10 cellular contexts compared by ENCODE assay signal in genomic region chr2:119011162-119011909, GRCh38.
DNase-seq lines count a peak whose midpoint lies in the region; ATAC-seq and TF ChIP-seq lines count a peak whose summit lies in the region.
"Had no signal": no experiment of that assay in that cellular context is flagged by ENCODE, and none has a peak within 500 bp of the region (broad histone marks: within the 10 kb centered on the region; RNA-seq: fewer than 3 reads in every experiment).

No MANE protein-coding gene starts in this region.

- H3K9me3 ChIP-seq in Panc1 (ENCODE audit: control insufficient read depth, insufficient read depth, low read depth, low read length) (no peaks in the 10 kb centered on the region), fibroblast of lung (ENCODE audit: control insufficient read depth, insufficient read depth, low read depth, low read length) (no peaks in the 10 kb centered on the region)
- H3K9me3 ChIP-seq: SJSA1 had no signal

- DNase-seq in DMS153 treated with DMSO at 0.1 percent for 48 hours (lab: John Stamatoyannopoulos, UW; ENCODE audit: unreplicated experiment) (peak; percentile 2), HFF-Myc (ENCODE audit: extremely low read depth, low read depth) (no peak), Panc1 (ENCODE audit: low read depth, low spot score) (no peak), fibroblast of lung (ENCODE audit: low read depth in 2 of 2) (peak; percentile 15 to 28), AML-193 (lab: John Stamatoyannopoulos, UW) (no peak)
- no peak for DNase-seq in effector memory CD8-positive, alpha-beta T cell

- H3K27me3 Mint-ChIP-seq in nephron (ENCODE audit: low read depth): peaks cover 65% of the 10 kb centered on the region
- H3K27me3 Mint-ChIP-seq in effector memory CD8-positive, alpha-beta T cell: peaks cover 41 to 42% of the 10 kb centered on the region in 2 donors

- ATAC-seq in Panc1 (peak; percentile 95), HG03469 (IDR thresholded peaks at IDR 0.05; ENCODE audit: unreplicated experiment) (no peak)
- ATAC-seq in effector memory CD8-positive, alpha-beta T cell (replicated peaks): no peak

- H3K4me1 Mint-ChIP-seq in nephron: no peaks in the 10 kb centered on the region
- H3K4me1 Mint-ChIP-seq in effector memory CD8-positive, alpha-beta T cell (ENCODE audit: low read depth in 2 of 2): no peaks in the 10 kb centered on the region

- H3K27ac ChIP-seq in Panc1 (ENCODE audit: low read length): no peak overlapping the region
- H3K27ac ChIP-seq in fibroblast of lung (ENCODE audit: insufficient read depth, low read length): no peak overlapping the region
- H3K27ac ChIP-seq: SJSA1 had no signal

- peak overlapping the region in 1 of 3 experiments; percentile 24 for H3K4me3 Mint-ChIP-seq in nephron
- no peak overlapping the region for H3K4me3 Mint-ChIP-seq in effector memory CD8-positive, alpha-beta T cell

- no peaks in the 10 kb centered on the region for H3K9me3 Mint-ChIP-seq in nephron
- no peaks in the 10 kb centered on the region for H3K9me3 Mint-ChIP-seq in effector memory CD8-positive, alpha-beta T cell

- CTCF ChIA-PET in Panc1 (lab: Charles Lee): interaction anchor here (0.6 to 0.7 kb wide), 9 partner anchors 11 to 359 kb away, joined by 3 to 11 read pairs (median 7); no protein-coding TSS in a partner anchor

- no peak overlapping the region for H2AFZ ChIP-seq in fibroblast of lung (ENCODE audit: low read length)

- no peak overlapping the region for H3K4me3 ChIP-seq in HFF-Myc (replicated peaks; ENCODE audit: low read depth, low read length)
- peak overlapping the region; percentile 13 to 33; a peak in 3 of 4 replicates for H3K4me3 ChIP-seq in Panc1 (ENCODE audit: low read depth in 2 of 2, low read length in 2 of 2)
- no peak overlapping the region for H3K4me3 ChIP-seq in fibroblast of lung (replicated peaks in 1 of 4; ENCODE audit: control extremely low read depth in 1 of 4, insufficient read depth in 1 of 4, low read depth in 3 of 4, low read length in 4 of 4)
- H3K4me3 ChIP-seq: SJSA1 had no signal

- no peak overlapping the region for H3K9ac ChIP-seq in fibroblast of lung (ENCODE audit: insufficient read depth, low read length)

- H3K36me3 ChIP-seq in Panc1 (ENCODE audit: control insufficient read depth, insufficient read depth, low read length) (no peaks in the 10 kb centered on the region), fibroblast of lung (ENCODE audit: control insufficient read depth, insufficient read depth, low read length) (no peaks in the 10 kb centered on the region)
- H3K36me3 ChIP-seq: SJSA1 had no signal

- peaks cover 29% of the 10 kb centered on the region for H3K27me3 ChIP-seq in Panc1 (ENCODE audit: control insufficient read depth, insufficient read depth, low read length)
- no peaks in the 10 kb centered on the region for H3K27me3 ChIP-seq in fibroblast of lung (ENCODE audit: control insufficient read depth, insufficient read depth, low read length)

- no TSS peak for BruUV-seq in Panc1 (replicated peaks; lab: Mats Ljungman, UMichigan)

- TF ChIP-seq CTCF in HFF-Myc (IDR thresholded peaks at IDR 0.05; ENCODE audit: low read depth, low read length, missing control alignments): peak; percentile 48
- TF ChIP-seq CTCF in Panc1 (IDR thresholded peaks at IDR 0.05): peak; percentile 90
- TF ChIP-seq CTCF in fibroblast of lung (conservative IDR thresholded peaks at IDR 0.05 in 1 of 2, IDR thresholded peaks at IDR 0.05 in 1 of 2; ENCODE audit: low read depth in 1 of 2, low read length in 2 of 2): peak; percentile 35 to 51
- TF ChIP-seq CTCF in nephron (IDR thresholded peaks at IDR 0.05; ENCODE audit: unreplicated experiment in 3 of 3): peak; percentile 59 to 81 (median 77)

- in situ Hi-C loops in Panc1 (cut with HindIII; ENCODE audit: low pct_unique_long_range_greater_than_20kb, low sequenced_read_pairs): no loop called here

- no peaks in the 10 kb centered on the region for H3K4me1 ChIP-seq in Panc1 (ENCODE audit: control insufficient read depth, insufficient read depth, low read length)
- no peaks in the 10 kb centered on the region for H3K4me1 ChIP-seq in fibroblast of lung (ENCODE audit: control insufficient read depth, extremely low read depth, insufficient read depth, low read length)

- intact Hi-C loops in Panc1 (cut with micrococcal nuclease; ENCODE audit: unreplicated experiment): loop anchor here (1.0 to 5.0 kb wide), 2 partner anchors 161 to 280 kb away; no protein-coding TSS in a partner anchor

- POLR2A ChIA-PET in Panc1 (lab: Charles Lee): no interaction called here

- H4K20me1 ChIP-seq in fibroblast of lung (ENCODE audit: control insufficient read depth, extremely low read depth, insufficient read depth, low read length): no peaks in the 10 kb centered on the region

- no peak overlapping the region for H3K27ac Mint-ChIP-seq in nephron
- H3K27ac Mint-ChIP-seq in effector memory CD8-positive, alpha-beta T cell: no peak overlapping the region

- no peaks in the 10 kb centered on the region for H3K36me3 Mint-ChIP-seq in nephron (ENCODE audit: low read depth)
- H3K36me3 Mint-ChIP-seq in effector memory CD8-positive, alpha-beta T cell (ENCODE audit: insufficient read depth): no peaks in the 10 kb centered on the region
- H3K36me3 Mint-ChIP-seq: naive thymus-derived CD8-positive, alpha-beta T cell had no signal

- peak overlapping the region; percentile 8 for H3K4me2 ChIP-seq in fibroblast of lung (ENCODE audit: extremely low read depth, insufficient read depth, low read length)

- no peaks in the 10 kb centered on the region for H3K79me2 ChIP-seq in fibroblast of lung (ENCODE audit: control insufficient read depth, insufficient read depth, low read length)

Comparison
In these comparisons a context has a peak if more than half of its experiments do, and no peak if none do; other contexts are left out.
1. DNase-seq: peak in DMS153 treated with DMSO at 0.1 percent for 48 hours (single experiment) and fibroblast of lung (2 of 2); none in HFF-Myc (single experiment), Panc1 (single experiment), effector memory CD8-positive, alpha-beta T cell (0 of 3) and AML-193 (0 of 2).
2. H3K4me3 ChIP-seq: peak in Panc1 (2 of 2); none in HFF-Myc (single experiment) and fibroblast of lung (0 of 4).
3. Peak in every context shown above with its lines, with median percentiles within 50 percentile points of each other: CTCF ChIP-seq.